Comparison of ENCODE assay signal across 8 cellular contexts in the genomic region with DNA sequence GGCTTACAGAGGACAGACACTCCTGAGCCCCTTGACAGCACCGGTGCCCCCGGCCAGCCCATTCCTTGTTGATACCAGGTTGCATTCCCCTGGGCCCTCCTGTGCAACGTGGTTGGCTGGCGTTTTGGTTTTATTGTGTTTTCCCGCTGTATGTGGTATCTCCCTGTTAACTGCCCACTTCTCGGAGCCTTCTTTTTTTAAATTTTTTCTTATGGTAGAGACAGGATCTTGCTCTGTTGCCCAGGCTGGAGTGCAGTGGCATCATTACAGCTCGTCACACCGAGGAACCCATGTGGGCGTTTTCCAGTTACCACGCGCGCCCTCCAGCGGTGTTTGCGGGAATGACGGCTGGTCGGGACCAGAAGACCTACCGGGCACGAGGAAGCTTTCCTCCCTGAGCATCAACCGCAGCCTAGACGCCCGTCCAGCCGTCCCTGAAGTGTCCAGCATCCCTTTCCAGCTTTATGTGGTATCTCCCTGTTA. TPM values are rescaled to one million over a fixed set of nuclear protein-coding genes. Genes with fewer than 3 reads are reported as not detected.
DNase-seq lines count a peak whose midpoint lies in the region; ATAC-seq and TF ChIP-seq lines count a peak whose summit lies in the region.

No MANE protein-coding gene starts in this region.

- no peak overlapping the region for H3K27ac ChIP-seq in lung (ENCODE audit: low read depth in 1 of 2, low read length in 1 of 2)
- no peak overlapping the region for H3K27ac ChIP-seq in neuronal stem cell (replicated peaks; ENCODE audit: low read length)

- H3K4ac ChIP-seq in neuronal stem cell (ENCODE audit: low read length), result no peak overlapping the region

- H3K9me3 Mint-ChIP-seq in central memory CD8-positive, alpha-beta T cell, result no peaks in the 10 kb centered on the region

- no peak overlapping the region for H4K8ac ChIP-seq in neuronal stem cell (ENCODE audit: low read depth, low read length)

- H3K18ac ChIP-seq in neuronal stem cell (ENCODE audit: low read length), result no peak overlapping the region

- H3K36me3 Mint-ChIP-seq in central memory CD8-positive, alpha-beta T cell (ENCODE audit: insufficient read depth), result no peaks in the 10 kb centered on the region

- TF ChIP-seq CTCF in lung (IDR thresholded peaks at IDR 0.05; ENCODE audit: control extremely low read depth, extremely low read depth), result peak; percentile 20

- H3K9me3 ChIP-seq in lung (ENCODE audit: control insufficient read depth in 2 of 2, insufficient read depth in 1 of 2, low read length in 1 of 2), result no peaks in the 10 kb centered on the region
- H3K9me3 ChIP-seq in neuronal stem cell (replicated peaks in 1 of 2; ENCODE audit: control insufficient read depth in 2 of 2, insufficient read depth in 1 of 2, low read depth in 1 of 2, low read length in 2 of 2), result peaks cover 0 to 8% of the 10 kb centered on the region in 2 donors

- no peak overlapping the region for H2BK5ac ChIP-seq in neuronal stem cell (ENCODE audit: low read length)

- no peak overlapping the region for H3K27ac Mint-ChIP-seq in central memory CD8-positive, alpha-beta T cell (ENCODE audit: low read depth)

- H3K4me3 ChIP-seq in lung, result no peak overlapping the region
- H3K4me3 ChIP-seq in neuronal stem cell (ENCODE audit: low read length in 2 of 2), result no peak overlapping the region

- H3K4me2 ChIP-seq in neuronal stem cell (ENCODE audit: insufficient read depth, low read length, poor library complexity, severe bottlenecking), result no peak overlapping the region

- H3K36me3 ChIP-seq in lung (ENCODE audit: control insufficient read depth in 2 of 2, insufficient read depth in 2 of 2, low read length in 2 of 2) (no peaks in the 10 kb centered on the region), neuronal stem cell (replicated peaks in 1 of 2; ENCODE audit: control insufficient read depth in 2 of 2, insufficient read depth in 2 of 2, low read length in 2 of 2) (no peaks in the 10 kb centered on the region)

- H3K4me1 ChIP-seq in lung (ENCODE audit: control insufficient read depth in 2 of 2, insufficient read depth in 2 of 2, low read length in 2 of 2), result peaks cover 0 to 3% of the 10 kb centered on the region in 2 donors
- peaks cover 0 to 2% of the 10 kb centered on the region in 2 donors for H3K4me1 ChIP-seq in neuronal stem cell (ENCODE audit: control insufficient read depth in 2 of 2, insufficient read depth in 1 of 2, low read depth in 1 of 2, low read length in 2 of 2)

- WGBS in lung, 2 donors, result 39 to 40% methylated on average over 22 of the region's 22 CpGs
- WGBS in neuronal stem cell (ENCODE audit: extremely low coverage in 2 of 2, insufficient read length in 2 of 2, insufficient replicate concordance in 1 of 2), 2 donors, result no CpG with 5 or more reads among the region's 22 CpGs

- H3K23ac ChIP-seq in neuronal stem cell (ENCODE audit: low read depth, low read length, poor library complexity), result no peak overlapping the region

- H3K27me3 Mint-ChIP-seq in central memory CD8-positive, alpha-beta T cell, result peaks cover 49% of the 10 kb centered on the region

- H3K27me3 ChIP-seq in lung (ENCODE audit: control insufficient read depth, insufficient read depth), result no peaks in the 10 kb centered on the region
- no peaks in the 10 kb centered on the region for H3K27me3 ChIP-seq in neuronal stem cell (ENCODE audit: control insufficient read depth in 3 of 3, insufficient read depth in 3 of 3, low read depth in 1 of 3, low read length in 3 of 3)

- no peak overlapping the region for H4K91ac ChIP-seq in neuronal stem cell (ENCODE audit: low read depth, low read length, poor library complexity)

- H3K79me1 ChIP-seq in neuronal stem cell (ENCODE audit: low read depth, low read length), result no peaks in the 10 kb centered on the region

- no peak overlapping the region for H3K14ac ChIP-seq in neuronal stem cell (ENCODE audit: low read length)

- no peak overlapping the region for H2BK15ac ChIP-seq in neuronal stem cell (ENCODE audit: low read length)

- peak overlapping the region; percentile 51 for H3K4me3 Mint-ChIP-seq in central memory CD8-positive, alpha-beta T cell

- H2BK12ac ChIP-seq in neuronal stem cell (ENCODE audit: low read length), result no peak overlapping the region

- peaks cover 13% of the 10 kb centered on the region for H3K4me1 Mint-ChIP-seq in central memory CD8-positive, alpha-beta T cell

- no peak overlapping the region for H3K9ac ChIP-seq in neuronal stem cell (ENCODE audit: low read depth, low read length, poor library complexity)

- DNase-seq in NCI-H446 (lab: John Stamatoyannopoulos, UW) (peak; percentile 37 to 85), NCI-H446 treated with DMSO at 0.1 percent for 48 hours (lab: John Stamatoyannopoulos, UW) (no peak), NCI-H1694 (lab: John Stamatoyannopoulos, UW) (peak; percentile 77), lung (ENCODE audit: low spot score) (peak; percentile 78), neuronal stem cell (ENCODE audit: low spot score) (no peak)
- peak; percentile 87 for DNase-seq in activated CD4-positive, CD25-positive, alpha-beta regulatory T cell treated with anti-CD3 and anti-CD28 coated beads, Interleukin-2, amount 50 U/mL, for 72 hours
- DNase-seq in central memory CD8-positive, alpha-beta T cell (ENCODE audit: low spot score in 2 of 2), result peak; percentile 61 to 73
- peak; percentile 39 to 62 for DNase-seq in stimulated activated CD8-positive, alpha-beta memory T cell treated with anti-CD3 and anti-CD28 coated beads, Interleukin-7, amount 100 ng/mL, for 1 hour (ENCODE audit: low read depth in 2 of 2)

- H2AFZ ChIP-seq in neuronal stem cell (ENCODE audit: low read length), result no peak overlapping the region

- peak; percentile 70 for ATAC-seq in central memory CD8-positive, alpha-beta T cell (replicated peaks; ENCODE audit: extremely low read depth, poor library complexity, severe bottlenecking)
- no peak for ATAC-seq in lung (ENCODE audit: insufficient read depth, low FRiP score)

- H2BK120ac ChIP-seq in neuronal stem cell (ENCODE audit: low read depth, low read length), result no peak overlapping the region

- no peak overlapping the region for H2AK5ac ChIP-seq in neuronal stem cell (ENCODE audit: low read depth, low read length)

RNA-seq across cellular contexts. Expression of gene ZFAND2A, which starts 16.9 kb away (rescaled TPM):
- 10 to 100 TPM; 17.3 to 23.3 TPM for total RNA-seq in lung
- polyA plus RNA-seq in lung, result 10 to 100 TPM; 36.8 to 44.3 TPM
- polyA plus RNA-seq in neuronal stem cell (2013, experiment 1 of 2), result 9.5 TPM
- polyA plus RNA-seq in neuronal stem cell (2013, experiment 2 of 2), result 8.7 TPM

RNA-seq across cellular contexts. Expression of gene UNCX, which starts 55.7 kb away (rescaled TPM):
- total RNA-seq in lung, result not detected
- not detected for polyA plus RNA-seq in lung
- polyA plus RNA-seq in neuronal stem cell (2013, experiment 1 of 2), result 0.01 TPM
- polyA plus RNA-seq in neuronal stem cell (2013, experiment 2 of 2), result 0.01 TPM

Comparison
In these comparisons a context has a peak if more than half of its experiments do, and no peak if none do; other contexts are left out.
1. DNase-seq: peak in NCI-H446 (2 of 2), NCI-H1694 (single experiment), activated CD4-positive, CD25-positive, alpha-beta regulatory T cell treated with anti-CD3 and anti-CD28 coated beads, Interleukin-2, amount 50 U/mL, for 72 hours (single experiment), central memory CD8-positive, alpha-beta T cell (2 of 2), lung (single experiment) and stimulated activated CD8-positive, alpha-beta memory T cell treated with anti-CD3 and anti-CD28 coated beads, Interleukin-7, amount 100 ng/mL, for 1 hour (2 of 2); none in NCI-H446 treated with DMSO at 0.1 percent for 48 hours (single experiment) and neuronal stem cell (single experiment).